25 cellular contexts compared by ENCODE assay signal in genomic region chr21:32338209-32338921, GRCh38. TPM values are rescaled to one million over a fixed set of nuclear protein-coding genes. Genes with fewer than 3 reads are reported as not detected.
"Had no signal": no experiment of that assay in that cellular context is flagged by ENCODE, and none has a peak within 500 bp of the region (broad histone marks: within the 10 kb centered on the region; RNA-seq: fewer than 3 reads in every experiment).

No MANE protein-coding gene starts in this region.

- ATAC-seq: activated CD4-positive, alpha-beta T cell treated with anti-CD3 and anti-CD28 coated beads for 36 hours; heart right ventricle; naive thymus-derived CD8-positive, alpha-beta T cell; right cardiac atrium; stimulated activated memory B cell treated with anti-CD40 and anti-IgM and Interleukin-4, amounts not matched to agents 10 μg/mL and 1 μg/mL and 100 μg/mL, for 72 hours had no signal

- H3K27me3 Mint-ChIP-seq: activated B cell treated with CpG ODN at 0.5 μM for 24 hours; activated CD4-positive, alpha-beta T cell treated with anti-CD3 and anti-CD28 coated beads for 36 hours; activated naive CD4-positive, alpha-beta T cell treated with anti-CD3 and anti-CD28 coated beads, Interleukin-2, amount 50 U/mL, for 24 hours; brain; naive thymus-derived CD8-positive, alpha-beta T cell; stimulated activated memory B cell treated with anti-CD40 and anti-IgM and Interleukin-4, amounts not matched to agents 10 μg/mL and 1 μg/mL and 100 μg/mL, for 72 hours had no signal

- H3K36me3 ChIP-seq: ovary had no signal

- H3K4me1 ChIP-seq: colonic mucosa, heart right ventricle, prostate gland, stomach, vagina had no signal

- H3K27ac Mint-ChIP-seq: activated B cell treated with CpG ODN at 0.5 μM for 24 hours; activated CD4-positive, alpha-beta T cell treated with anti-CD3 and anti-CD28 coated beads for 36 hours; activated naive CD4-positive, alpha-beta T cell treated with anti-CD3 and anti-CD28 coated beads, Interleukin-2, amount 50 U/mL, for 24 hours; brain; endodermal cell; stimulated activated memory B cell treated with anti-CD40 and anti-IgM and Interleukin-4, amounts not matched to agents 10 μg/mL and 1 μg/mL and 100 μg/mL, for 72 hours had no signal

- H3K9me3 ChIP-seq: colonic mucosa, heart right ventricle, ovary, prostate gland, stomach, vagina had no signal

- H3K4me1 Mint-ChIP-seq: activated B cell treated with CpG ODN at 0.5 μM for 24 hours; activated CD4-positive, alpha-beta T cell treated with anti-CD3 and anti-CD28 coated beads for 36 hours; activated naive CD4-positive, alpha-beta T cell treated with anti-CD3 and anti-CD28 coated beads, Interleukin-2, amount 50 U/mL, for 24 hours; stimulated activated memory B cell treated with anti-CD40 and anti-IgM and Interleukin-4, amounts not matched to agents 10 μg/mL and 1 μg/mL and 100 μg/mL, for 72 hours had no signal

- H3K9me3 Mint-ChIP-seq: activated B cell treated with CpG ODN at 0.5 μM for 24 hours; activated naive CD4-positive, alpha-beta T cell treated with anti-CD3 and anti-CD28 coated beads, Interleukin-2, amount 50 U/mL, for 24 hours; stimulated activated memory B cell treated with anti-CD40 and anti-IgM and Interleukin-4, amounts not matched to agents 10 μg/mL and 1 μg/mL and 100 μg/mL, for 72 hours had no signal

- H3K4me3 ChIP-seq: colonic mucosa, heart right ventricle, lung, ovary, prostate gland, stomach, vagina had no signal

- H3K27me3 ChIP-seq: colonic mucosa, heart right ventricle, ovary, stomach, vagina had no signal

- H3K27ac ChIP-seq: colonic mucosa, heart right ventricle, ovary, prostate gland, stomach, vagina had no signal

- DNase-seq: activated B cell treated with CpG ODN at 0.5 μM for 24 hours; activated CD4-positive, alpha-beta T cell treated with anti-CD3 and anti-CD28 coated beads for 36 hours; activated CD4-positive, alpha-beta T cell treated with anti-CD3 and anti-CD28 coated beads, Interleukin-2, amount 50 U/mL, for 4 hours; activated gamma-delta T cell treated with Interleukin-2 at 50 U/mL for 16 hours; aorta; central memory CD4-positive, alpha-beta T cell; colonic mucosa; heart right ventricle; kidney; naive thymus-derived CD8-positive, alpha-beta T cell; right cardiac atrium; stimulated activated CD4-positive, alpha-beta T cell treated with anti-CD3 and anti-CD28 coated beads, Interleukin-12 subunit alpha, Interleukin-12 subunit beta, amount 100 ng/mL, for 4 hours; T-helper 1 cell; trophoblast cell had no signal

- H3K4me3 Mint-ChIP-seq: activated B cell treated with CpG ODN at 0.5 μM for 24 hours; activated CD4-positive, alpha-beta T cell treated with anti-CD3 and anti-CD28 coated beads for 36 hours; activated naive CD4-positive, alpha-beta T cell treated with anti-CD3 and anti-CD28 coated beads, Interleukin-2, amount 50 U/mL, for 24 hours; brain; endodermal cell; naive thymus-derived CD8-positive, alpha-beta T cell; stimulated activated memory B cell treated with anti-CD40 and anti-IgM and Interleukin-4, amounts not matched to agents 10 μg/mL and 1 μg/mL and 100 μg/mL, for 72 hours had no signal

RNA-seq across cellular contexts. Expression of gene MRAP, which starts 39.7 kb away (rescaled TPM):
- total RNA-seq: activated B cell treated with CpG ODN at 0.5 μM for 24 hours; activated CD4-positive, alpha-beta T cell treated with anti-CD3 and anti-CD28 coated beads for 36 hours; activated CD8-positive, alpha-beta memory T cell treated with anti-CD3 and anti-CD28 coated beads for 36 hours; colonic mucosa; endodermal cell; kidney; naive thymus-derived CD8-positive, alpha-beta T cell; temporal lobe had no signal
- polyA plus RNA-seq: naive thymus-derived CD8-positive, alpha-beta T cell had no signal
